In genomic region chr1:169486281-169486904, GRCh38 we compare ENCODE assay signal across 1 cellular context.
TF ChIP-seq lines count a peak whose summit lies in the region.

No MANE protein-coding gene starts in this region.

TF ChIP-seq in IMR-90, 13 proteins besides CTCF, POLR2A, EP300 and RAD21:
- TF ChIP-seq MAZ (IDR thresholded peaks at IDR 0.05; ENCODE audit: borderline replicate concordance, low read depth, low read length), result 0 out of 2 replicates have a peak, but pooled peaks have one; percentile 3
- TF ChIP-seq CEBPB (IDR thresholded peaks at IDR 0.05; ENCODE audit: low read depth, low read length), result peak; percentile 49
- 0 out of 2 replicates have a peak, but pooled peaks have one; percentile 1 for TF ChIP-seq MAFK (IDR thresholded peaks at IDR 0.05; ENCODE audit: low read depth, low read length)
- TF ChIP-seq ELK1 (IDR thresholded peaks at IDR 0.05; ENCODE audit: borderline replicate concordance, low read depth, low read length), result no peak
- TF ChIP-seq CHD1 (IDR thresholded peaks at IDR 0.05; ENCODE audit: low read depth, low read length), result no peak; the same call in 1 of the 2 replicates
- TF ChIP-seq NFE2L2 (IDR thresholded peaks at IDR 0.05; ENCODE audit: low read depth, low read length), result peak; percentile 10; the same call in 1 of the 2 replicates
TF ChIP-seq in IMR-90: peak in this region for 4.
